14 cellular contexts compared by ENCODE assay signal in the genomic region with DNA sequence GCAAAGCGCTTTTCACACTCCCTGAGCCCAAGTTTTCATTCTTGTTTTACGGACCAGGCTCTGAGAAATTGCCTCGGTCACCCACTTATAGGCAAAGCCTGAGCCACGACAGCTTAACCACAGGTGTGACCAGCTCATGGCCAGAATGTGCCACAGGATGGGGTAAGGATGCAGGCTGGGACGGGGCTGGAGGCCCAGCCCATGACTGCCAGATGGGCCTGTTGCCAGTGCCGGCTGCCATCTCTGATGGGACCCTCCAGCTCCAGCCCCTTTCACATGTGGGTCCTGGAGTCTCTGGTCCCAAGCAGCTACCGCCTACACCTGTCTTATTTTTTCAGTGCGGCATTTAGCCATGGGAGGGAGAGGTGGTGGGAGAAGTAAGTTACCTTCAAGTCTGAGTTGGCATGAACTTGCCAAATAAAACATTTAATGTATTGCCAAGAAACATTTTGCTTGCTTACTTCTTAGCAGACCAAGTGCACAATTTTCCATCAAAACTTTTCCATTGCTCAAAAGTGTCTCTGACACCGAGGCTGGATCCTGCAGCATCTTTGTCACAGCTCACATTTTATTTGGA.
"Had no signal": no experiment of that assay in that cellular context is flagged by ENCODE, and none has a peak within 500 bp of the region (broad histone marks: within the 10 kb centered on the region; RNA-seq: fewer than 3 reads in every experiment).

No MANE protein-coding gene starts in this region.

- DNase-seq: activated B cell treated with CpG ODN at 0.5 μM for 24 hours; activated CD4-positive, alpha-beta T cell treated with anti-CD3 and anti-CD28 coated beads, Interleukin-2, amount 10 ng/mL, durations not matched to agents 24 days and 14 days; activated CD8-positive, alpha-beta memory T cell treated with anti-CD3 and anti-CD28 coated beads for 24 hours; activated naive CD4-positive, alpha-beta T cell treated with anti-CD3 and anti-CD28 coated beads, Interleukin-2, amount 50 U/mL, for 16 hours; activated T-cell treated with anti-CD3 and anti-CD28 coated beads for 4 hours; cerebellar nuclear complex; effector memory CD8-positive, alpha-beta T cell; glutamatergic neuron; mesenchymal stem cell; stimulated activated CD4-positive, alpha-beta T cell treated with anti-CD3 and anti-CD28 coated beads, Interleukin-1b, Interleukin-23, amount 100 ng/mL, for 48 hours; stimulated activated naive CD4-positive, alpha-beta T cell; T-helper 17 cell had no signal

- ATAC-seq: effector memory CD8-positive, alpha-beta T cell; T-helper 17 cell had no signal

- H3K27me3 ChIP-seq: suprapubic skin, vagina had no signal

- H3K36me3 ChIP-seq: suprapubic skin, vagina had no signal

- H3K9me3 ChIP-seq: suprapubic skin, vagina had no signal

- H3K27ac ChIP-seq: vagina had no signal

- H3K4me3 ChIP-seq: suprapubic skin, vagina had no signal
